Comparison of ENCODE assay signal across 18 cellular contexts in the genomic region with DNA sequence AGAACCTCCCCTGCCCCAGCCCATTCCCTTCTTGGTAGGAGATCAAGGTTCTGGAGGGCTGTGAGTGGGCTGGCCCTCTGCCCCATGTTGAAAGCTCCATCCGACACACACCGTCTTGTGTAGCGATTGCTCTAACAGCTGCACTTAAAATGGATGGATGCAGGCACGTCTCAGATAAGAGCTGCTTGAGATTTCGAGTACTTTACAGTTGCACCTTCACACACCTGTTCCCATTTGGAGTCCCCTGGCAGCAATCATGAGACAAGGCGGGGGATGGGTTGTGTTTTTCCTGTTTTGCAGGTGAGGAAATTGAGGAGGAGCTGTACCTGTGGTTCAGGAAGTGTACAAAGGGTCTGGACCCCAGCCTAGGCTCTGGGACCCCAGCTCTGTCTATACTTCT. TPM values are rescaled to one million over a fixed set of nuclear protein-coding genes. Genes with fewer than 3 reads are reported as not detected.
DNase-seq lines count a peak whose midpoint lies in the region; ATAC-seq lines count a peak whose summit lies in the region.
"Had no signal": no experiment of that assay in that cellular context is flagged by ENCODE, and none has a peak within 500 bp of the region (broad histone marks: within the 10 kb centered on the region; RNA-seq: fewer than 3 reads in every experiment).

No MANE protein-coding gene starts in this region.

- H3K27ac Mint-ChIP-seq in activated T-cell treated with anti-CD3 and anti-CD28 coated beads, Interleukin-2, amount 50 U/mL, for 24 hours, result no peak overlapping the region
- H3K27ac Mint-ChIP-seq in activated T-helper 17 cell treated with anti-CD3 and anti-CD28 coated beads, Interleukin-2, amount 50 U/mL, for 72 hours, result peak overlapping the region; percentile 28

- peaks cover 5% of the 10 kb centered on the region for H3K27me3 Mint-ChIP-seq in activated T-cell treated with anti-CD3 and anti-CD28 coated beads, Interleukin-2, amount 50 U/mL, for 24 hours
- peaks cover 6% of the 10 kb centered on the region for H3K27me3 Mint-ChIP-seq in activated T-helper 17 cell treated with anti-CD3 and anti-CD28 coated beads, Interleukin-2, amount 50 U/mL, for 72 hours

- no peak overlapping the region for H3K4me3 Mint-ChIP-seq in activated T-cell treated with anti-CD3 and anti-CD28 coated beads, Interleukin-2, amount 50 U/mL, for 24 hours
- H3K4me3 Mint-ChIP-seq in activated T-helper 17 cell treated with anti-CD3 and anti-CD28 coated beads, Interleukin-2, amount 50 U/mL, for 72 hours, result no peak overlapping the region
- H3K4me3 Mint-ChIP-seq: activated naive CD8-positive, alpha-beta T cell treated with anti-CD3 and anti-CD28 coated beads, Interleukin-2, amount 50 U/mL, for 24 hours had no signal

- no peaks in the 10 kb centered on the region for H3K9me3 Mint-ChIP-seq in activated T-cell treated with anti-CD3 and anti-CD28 coated beads, Interleukin-2, amount 50 U/mL, for 24 hours
- no peaks in the 10 kb centered on the region for H3K9me3 Mint-ChIP-seq in activated T-helper 17 cell treated with anti-CD3 and anti-CD28 coated beads, Interleukin-2, amount 50 U/mL, for 72 hours
- H3K9me3 Mint-ChIP-seq: activated naive CD8-positive, alpha-beta T cell treated with anti-CD3 and anti-CD28 coated beads, Interleukin-2, amount 50 U/mL, for 24 hours had no signal

- ATAC-seq in activated T-helper 17 cell treated with anti-CD3 and anti-CD28 coated beads, Interleukin-2, amount 50 U/mL, for 72 hours (replicated peaks), result no peak
- ATAC-seq in GM21360 (IDR thresholded peaks at IDR 0.05; ENCODE audit: unreplicated experiment), result no peak
- no peak for ATAC-seq in HG03565 (IDR thresholded peaks at IDR 0.05; ENCODE audit: unreplicated experiment)
- no peak for ATAC-seq in HG02938 (IDR thresholded peaks at IDR 0.05; ENCODE audit: unreplicated experiment)

- no peaks in the 10 kb centered on the region for H3K36me3 Mint-ChIP-seq in activated T-cell treated with anti-CD3 and anti-CD28 coated beads, Interleukin-2, amount 50 U/mL, for 24 hours (ENCODE audit: low read depth)
- no peaks in the 10 kb centered on the region for H3K36me3 Mint-ChIP-seq in activated T-helper 17 cell treated with anti-CD3 and anti-CD28 coated beads, Interleukin-2, amount 50 U/mL, for 72 hours (ENCODE audit: low read depth)

- H3K4me1 Mint-ChIP-seq in activated T-cell treated with anti-CD3 and anti-CD28 coated beads, Interleukin-2, amount 50 U/mL, for 24 hours (ENCODE audit: low read depth), result peaks cover 17% of the 10 kb centered on the region
- no peaks in the 10 kb centered on the region for H3K4me1 Mint-ChIP-seq in activated T-helper 17 cell treated with anti-CD3 and anti-CD28 coated beads, Interleukin-2, amount 50 U/mL, for 72 hours

- DNase-seq in activated T-cell treated with anti-CD3 and anti-CD28 coated beads, Interleukin-2, amount 50 U/mL, for 24 hours, result peak; percentile 33
- no peak for DNase-seq in activated T-cell treated with anti-CD3 and anti-CD28 coated beads, Interleukin-2, amount 50 U/mL, for 1 hour
- DNase-seq in NCI-H2171 (lab: John Stamatoyannopoulos, UW) (peak; percentile 39), globus pallidus (ENCODE audit: low spot score) (no peak)
- DNase-seq: activated CD4-positive, alpha-beta T cell treated with anti-CD3 and anti-CD28 coated beads, Interleukin-2, amount 50 U/mL, for 4 hours; activated naive CD8-positive, alpha-beta T cell treated with anti-CD3 and anti-CD28 coated beads, Interleukin-2, amount 50 U/mL, for 24 hours; C1 segment of cervical spinal cord; foreskin melanocyte; NCI-H1092 treated with DMSO at 0.1 percent for 48 hours; testis had no signal

RNA-seq across cellular contexts. Expression of a gene that starts 25.6 kb away (rescaled TPM):
- total RNA-seq in activated T-helper 17 cell treated with anti-CD3 and anti-CD28 coated beads, Interleukin-2, amount 50 U/mL, for 72 hours, result not detected
- total RNA-seq: breast epithelium, endothelial cell of umbilical vein, liver, posterior vena cava, testis had no signal

Comparison
In these comparisons a context has a peak if more than half of its experiments do, and no peak if none do; other contexts are left out.
1. DNase-seq: peak in activated T-cell treated with anti-CD3 and anti-CD28 coated beads, Interleukin-2, amount 50 U/mL, for 24 hours (single experiment) and NCI-H2171 (single experiment); none in activated T-cell treated with anti-CD3 and anti-CD28 coated beads, Interleukin-2, amount 50 U/mL, for 1 hour (single experiment) and globus pallidus (single experiment).